8 cellular contexts compared by ENCODE assay signal in the genomic region with DNA sequence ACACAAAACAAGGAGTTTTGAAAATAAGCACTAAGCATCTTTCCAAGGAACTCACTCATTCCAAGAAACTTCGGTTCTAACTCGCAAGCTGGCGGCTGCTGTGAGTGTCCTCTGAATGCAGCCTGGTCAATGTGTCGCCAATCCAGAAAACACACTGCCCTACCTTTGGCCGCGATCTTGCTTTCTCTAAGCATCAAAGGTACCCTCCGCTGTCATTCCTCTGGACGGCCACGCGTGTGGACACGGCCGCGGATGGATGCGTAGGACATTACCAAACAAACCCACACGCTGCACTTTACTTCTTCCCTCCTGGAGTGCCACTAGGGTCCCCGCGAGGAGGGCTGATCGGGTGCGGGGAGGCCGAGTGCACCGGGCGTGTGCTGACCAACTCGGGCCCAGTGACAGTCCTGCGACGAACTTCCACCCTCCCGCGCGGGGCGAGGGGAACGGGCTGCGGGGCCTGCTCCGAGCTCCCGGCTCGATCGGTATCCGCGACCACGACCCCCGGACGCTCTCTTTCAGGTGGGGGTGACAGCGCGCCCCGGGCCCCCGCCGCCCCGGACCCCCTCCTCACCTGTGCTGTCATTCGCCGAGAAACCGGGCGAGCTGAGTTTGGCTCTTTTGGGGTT. TPM values are rescaled to one million over a fixed set of nuclear protein-coding genes. Genes with fewer than 3 reads are reported as not detected.
DNase-seq lines count a peak whose midpoint lies in the region; FAIRE-seq and TF ChIP-seq lines count a peak whose summit lies in the region.

No MANE protein-coding gene starts in this region.

- no peaks in the 10 kb centered on the region for H3K9me3 Mint-ChIP-seq in astrocyte (ENCODE audit: unreplicated experiment)

- FAIRE-seq in astrocyte (lab: Jason Lieb, UNC): no peak

- H3F3A ChIP-seq in MM.1S (ENCODE audit: insufficient read depth, low read length): no peaks in the 10 kb centered on the region

- H3K4me1 Mint-ChIP-seq in astrocyte (ENCODE audit: low read depth, unreplicated experiment): peaks cover 33% of the 10 kb centered on the region

- H3K27ac ChIP-seq in MM.1S (ENCODE audit: low read length) (no peak overlapping the region), astrocyte (ENCODE audit: low read depth, low read length) (peak overlapping the region; percentile 7), iPS-20b (ENCODE audit: low read length) (no peak overlapping the region)

- H3K36me3 ChIP-seq in MM.1S (replicated peaks; ENCODE audit: insufficient read depth, low read length): no peaks in the 10 kb centered on the region
- no peaks in the 10 kb centered on the region for H3K36me3 ChIP-seq in astrocyte (ENCODE audit: insufficient read depth, low read length)
- peaks cover 8% of the 10 kb centered on the region; the same call in 1 of the 2 replicates for H3K36me3 ChIP-seq in iPS-20b (ENCODE audit: insufficient read depth, low read depth, low read length)

- TF ChIP-seq CTCF in MM.1S (IDR thresholded peaks at IDR 0.05; ENCODE audit: low read length) (no peak), astrocyte (IDR thresholded peaks at IDR 0.05; ENCODE audit: insufficient read depth, low read depth, low read length) (no peak)

- H3K27me3 ChIP-seq in MM.1S (replicated peaks; ENCODE audit: insufficient read depth, low read length) (no peaks in the 10 kb centered on the region), astrocyte (ENCODE audit: insufficient read depth, low read length) (no peaks in the 10 kb centered on the region), iPS-20b (ENCODE audit: insufficient read depth, low read length) (no peaks in the 10 kb centered on the region)

- H2AFZ ChIP-seq in MM.1S (ENCODE audit: low read length) (no peak overlapping the region), astrocyte (ENCODE audit: low read depth, low read length) (no peak overlapping the region)

- peak overlapping the region; percentile 94 for H3K4me3 Mint-ChIP-seq in astrocyte (ENCODE audit: unreplicated experiment)

- H4K20me1 ChIP-seq in MM.1S (ENCODE audit: insufficient read depth, low read length): peaks cover 48% of the 10 kb centered on the region
- peaks cover 54% of the 10 kb centered on the region for H4K20me1 ChIP-seq in astrocyte (ENCODE audit: insufficient read depth, low read length)

- H3K9ac ChIP-seq in MM.1S (ENCODE audit: low read length) (peak overlapping the region; percentile 71), astrocyte (ENCODE audit: low read length) (peak overlapping the region; percentile 82), iPS-20b (ENCODE audit: low read depth, low read length) (peak overlapping the region; percentile 75; the same call in 1 of the 2 replicates)

- no peaks in the 10 kb centered on the region for H3K27me3 Mint-ChIP-seq in astrocyte (ENCODE audit: low read depth, unreplicated experiment)

- H3K27ac Mint-ChIP-seq in astrocyte (ENCODE audit: unreplicated experiment): peak overlapping the region; percentile 60

- H3K79me2 ChIP-seq in MM.1S (ENCODE audit: low read length): peaks cover 54% of the 10 kb centered on the region
- peaks cover 55% of the 10 kb centered on the region for H3K79me2 ChIP-seq in astrocyte (ENCODE audit: insufficient read depth, low read length)

- H3K9me2 ChIP-seq in MM.1S (replicated peaks; ENCODE audit: insufficient read depth, low read length): no peaks in the 10 kb centered on the region

- H3K36me3 Mint-ChIP-seq in astrocyte (ENCODE audit: low read depth, unreplicated experiment): peaks cover 6% of the 10 kb centered on the region

- DNase-seq in activated effector memory CD4-positive, alpha-beta T cell treated with anti-CD3 and anti-CD28 coated beads, Interleukin-2, amount 50 U/mL, for 16 hours: peak; percentile 71
- DNase-seq in activated effector memory CD4-positive, alpha-beta T cell treated with Interleukin-2 at 50 U/mL for 16 hours: no peak
- DNase-seq in MM.1S (peak; percentile 18), astrocyte (ENCODE audit: low read depth) (no peak), UCSD-AML1 (lab: John Stamatoyannopoulos, UW; ENCODE audit: unreplicated experiment) (no peak), NCI-H345 (lab: John Stamatoyannopoulos, UW) (no peak)
- peak; percentile 37 for DNase-seq in stimulated activated CD4-positive, alpha-beta T cell treated with anti-CD3 and anti-CD28 coated beads, Interleukin-15, amount 100 ng/mL, for 24 hours

- H3K4me2 ChIP-seq in MM.1S (ENCODE audit: low read depth, low read length) (peak overlapping the region; percentile 95), astrocyte (ENCODE audit: low read length) (peak overlapping the region; percentile 93)

- H3K9me3 ChIP-seq in MM.1S (replicated peaks; ENCODE audit: insufficient read depth, low read length) (no peaks in the 10 kb centered on the region), astrocyte (ENCODE audit: insufficient read depth, low read depth, low read length) (no peaks in the 10 kb centered on the region), iPS-20b (ENCODE audit: insufficient read depth, low read depth, low read length) (no peaks in the 10 kb centered on the region)

- peaks cover 13% of the 10 kb centered on the region for H3K4me1 ChIP-seq in MM.1S (ENCODE audit: low read length)
- peaks cover 25% of the 10 kb centered on the region for H3K4me1 ChIP-seq in astrocyte (ENCODE audit: insufficient read depth, low read length)
- H3K4me1 ChIP-seq in iPS-20b (ENCODE audit: insufficient read depth, low read length): peaks cover 14% of the 10 kb centered on the region; the same call in 1 of the 2 replicates

- H3K4me3 ChIP-seq in MM.1S (ENCODE audit: low read length) (peak overlapping the region; percentile 93), astrocyte (ENCODE audit: insufficient read depth, low read depth, low read length) (peak overlapping the region; percentile 82), iPS-20b (ENCODE audit: low read length) (peak overlapping the region; percentile 93)

RNA-seq across cellular contexts. Expression of a gene that starts 1.1 kb away (rescaled TPM):
- total RNA-seq in astrocyte: 42.6 and 53.0 TPM in 2 replicates

Comparison
In these comparisons a context has a peak if more than half of its experiments do, and no peak if none do; other contexts are left out.
1. DNase-seq: peak in activated effector memory CD4-positive, alpha-beta T cell treated with anti-CD3 and anti-CD28 coated beads, Interleukin-2, amount 50 U/mL, for 16 hours (single experiment), MM.1S (single experiment) and stimulated activated CD4-positive, alpha-beta T cell treated with anti-CD3 and anti-CD28 coated beads, Interleukin-15, amount 100 ng/mL, for 24 hours (single experiment); none in activated effector memory CD4-positive, alpha-beta T cell treated with Interleukin-2 at 50 U/mL for 16 hours (single experiment), astrocyte (single experiment), UCSD-AML1 (single experiment) and NCI-H345 (single experiment).
2. Peak in every context shown above with its lines, with median percentiles within 50 percentile points of each other: H3K4me3 ChIP-seq and H3K9ac ChIP-seq.